Comparison of ENCODE assay signal across 18 cellular contexts in genomic region chr7:43456200-43456599, GRCh38.
DNase-seq lines count a peak whose midpoint lies in the region; ATAC-seq, FAIRE-seq and TF ChIP-seq lines count a peak whose summit lies in the region.
"Had no signal": no experiment of that assay in that cellular context is flagged by ENCODE, and none has a peak within 500 bp of the region (broad histone marks: within the 10 kb centered on the region; RNA-seq: fewer than 3 reads in every experiment).

No MANE protein-coding gene starts in this region.

- FAIRE-seq in H1 (lab: Jason Lieb, UNC) = no peak
- FAIRE-seq: GM12892, H54 had no signal

- intact Hi-C loops in activated naive CD4-positive, alpha-beta T cell treated with anti-CD3 and anti-CD28 coated beads for 36 hours (cut with micrococcal nuclease) = loop anchor here (1.0 to 5.0 kb wide), 3 partner anchors 245 to 383 kb away; no protein-coding TSS in a partner anchor

- no peaks in the 10 kb centered on the region for H3K9me3 Mint-ChIP-seq in activated naive CD4-positive, alpha-beta T cell treated with anti-CD3 and anti-CD28 coated beads for 36 hours
- H3K9me3 Mint-ChIP-seq in osteocyte (ENCODE audit: unreplicated experiment) = no peaks in the 10 kb centered on the region
- H3K9me3 Mint-ChIP-seq in endothelial cell (ENCODE audit: unreplicated experiment) = no peaks in the 10 kb centered on the region
- H3K9me3 Mint-ChIP-seq: activated CD4-positive, alpha-beta T cell treated with anti-CD3 and anti-CD28 coated beads, Interleukin-2, amount 10 ng/mL, durations not matched to agents 7 days and 5 days; activated naive CD4-positive, alpha-beta T cell treated with anti-CD3 and anti-CD28 coated beads, Interleukin-2, amount 50 U/mL, for 24 hours had no signal

- H2AK5ac ChIP-seq in H1 (ENCODE audit: low read depth, low read length) = no peak overlapping the region

- H3K56ac ChIP-seq in H1 (replicated peaks; ENCODE audit: insufficient read length, low read depth, low read length) = no peak overlapping the region

- H3K4me1 Mint-ChIP-seq in activated naive CD4-positive, alpha-beta T cell treated with anti-CD3 and anti-CD28 coated beads for 36 hours (ENCODE audit: low read depth) = no peaks in the 10 kb centered on the region
- H3K4me1 Mint-ChIP-seq in osteocyte (ENCODE audit: unreplicated experiment) (peaks cover 6% of the 10 kb centered on the region), endothelial cell (ENCODE audit: unreplicated experiment) (peaks cover 9% of the 10 kb centered on the region)

- H3K4ac ChIP-seq in H1 (replicated peaks; ENCODE audit: insufficient read length, low read depth, low read length) = no peak overlapping the region

- H3K18ac ChIP-seq in H1 (ENCODE audit: extremely low read depth, low read length) = no peak overlapping the region

- H3K4me1 ChIP-seq in OCI-LY3 (ENCODE audit: low read length) (peaks cover 48% of the 10 kb centered on the region), H1 (replicated peaks in 1 of 4; ENCODE audit: control insufficient read depth in 3 of 4, insufficient read depth in 4 of 4, low read length in 3 of 4) (peaks cover 0 to 3% (median 2%) of the 10 kb centered on the region in 4 experiments; a peak in 4 of 7 replicates)
- H3K4me1 ChIP-seq: suprapubic skin had no signal

- H3K36me3 ChIP-seq in OCI-LY3 (replicated peaks; ENCODE audit: low read depth, low read length) = peaks cover 9% of the 10 kb centered on the region
- H3K36me3 ChIP-seq in H1 (ENCODE audit: control insufficient read depth in 2 of 4, insufficient read depth in 4 of 4, low read length in 3 of 4) = no peaks in the 10 kb centered on the region; a peak in 1 of 8 replicates
- H3K36me3 ChIP-seq: esophagus squamous epithelium, suprapubic skin had no signal

- H3K27me3 ChIP-seq in OCI-LY3 (ENCODE audit: low read depth, low read length) (no peaks in the 10 kb centered on the region), H1 (replicated peaks in 1 of 4; ENCODE audit: control insufficient read depth in 3 of 4, extremely low read depth in 1 of 4, insufficient read depth in 3 of 4, low read length in 3 of 4) (no peaks in the 10 kb centered on the region)
- H3K27me3 ChIP-seq: esophagus squamous epithelium, suprapubic skin had no signal

- H3K4me3 ChIP-seq in OCI-LY3 (ENCODE audit: low read length) = no peak overlapping the region
- H3K4me3 ChIP-seq in H1 (ENCODE audit: extremely low read depth in 1 of 4, insufficient read depth in 2 of 4, low read depth in 3 of 4, low read length in 4 of 4) = no peak overlapping the region
- H3K4me3 ChIP-seq: esophagus squamous epithelium, suprapubic skin had no signal

- H2BK12ac ChIP-seq in H1 (ENCODE audit: low read depth, low read length) = no peak overlapping the region

- H4K8ac ChIP-seq in H1 (ENCODE audit: extremely low read depth, insufficient read depth, low read length) = no peak overlapping the region

- DNase-seq in activated naive CD4-positive, alpha-beta T cell treated with anti-CD3 and anti-CD28 coated beads for 36 hours = peak; percentile 11
- no peak for DNase-seq in activated naive CD4-positive, alpha-beta T cell treated with anti-CD3 and anti-CD28 coated beads, Interleukin-2, amount 50 U/mL, for 16 hours
- DNase-seq in H1 (ENCODE audit: low read depth in 1 of 2, low spot score in 2 of 2) (no peak), osteocyte (ENCODE audit: extremely low spot score, unreplicated experiment) (no peak), endothelial cell (ENCODE audit: low spot score) (no peak)
- DNase-seq: activated CD4-positive, alpha-beta T cell treated with anti-CD3 and anti-CD28 coated beads, Interleukin-2, amount 10 ng/mL, durations not matched to agents 7 days and 5 days; activated T-cell treated with anti-CD3 and anti-CD28 coated beads for 4 hours; esophagus squamous epithelium; SIG-M5; stimulated activated CD4-positive, alpha-beta T cell treated with anti-CD3 and anti-CD28 coated beads, Interleukin-4, amount 100 ng/mL, for 1 hour; T1000 had no signal

- H3K23me2 ChIP-seq in H1 (ENCODE audit: low read depth, low read length) = no peaks in the 10 kb centered on the region; the same call in 1 of the 2 replicates

- H3K23ac ChIP-seq in H1 (ENCODE audit: insufficient read length) = no peak overlapping the region

- no peak overlapping the region for H2AFZ ChIP-seq in OCI-LY3 (ENCODE audit: low read depth, low read length)
- H2AFZ ChIP-seq in H1 (ENCODE audit: low read length) = no peak overlapping the region

- H3K9me3 ChIP-seq in OCI-LY3 (ENCODE audit: insufficient read depth, low read length) (peaks cover 5% of the 10 kb centered on the region; the same call in 1 of the 2 replicates), H1 (ENCODE audit: insufficient read depth in 2 of 2, low read depth in 1 of 2, low read length in 1 of 2) (no peaks in the 10 kb centered on the region)
- H3K9me3 ChIP-seq: esophagus squamous epithelium, suprapubic skin had no signal

- H3K14ac ChIP-seq in H1 (ENCODE audit: insufficient read length) = no peak overlapping the region

- no peak overlapping the region for H4K91ac ChIP-seq in H1 (replicated peaks; ENCODE audit: insufficient read length, low read length)

- no peaks in the 10 kb centered on the region for H3K36me3 Mint-ChIP-seq in activated naive CD4-positive, alpha-beta T cell treated with anti-CD3 and anti-CD28 coated beads for 36 hours (ENCODE audit: low read depth)
- no peaks in the 10 kb centered on the region for H3K36me3 Mint-ChIP-seq in osteocyte (ENCODE audit: unreplicated experiment)
- H3K36me3 Mint-ChIP-seq in endothelial cell (ENCODE audit: low read depth, unreplicated experiment) = no peaks in the 10 kb centered on the region
- H3K36me3 Mint-ChIP-seq: activated naive CD4-positive, alpha-beta T cell treated with anti-CD3 and anti-CD28 coated beads, Interleukin-2, amount 50 U/mL, for 24 hours had no signal

- H3K27ac ChIP-seq in OCI-LY3 (ENCODE audit: low read length) (no peak overlapping the region), H1 (ENCODE audit: low read depth, low read length) (no peak overlapping the region)
- H3K27ac ChIP-seq: esophagus squamous epithelium, suprapubic skin had no signal

- H2BK15ac ChIP-seq in H1 (ENCODE audit: low read length) = no peak overlapping the region

- no peak overlapping the region for H2BK120ac ChIP-seq in H1 (replicated peaks; ENCODE audit: low read depth, low read length)

- TF ChIP-seq RAD21 in H1 (IDR thresholded peaks at IDR 0.05 in 1 of 2, conservative IDR thresholded peaks at IDR 0.05 in 1 of 2; ENCODE audit: low read depth in 2 of 2, low read length in 2 of 2) = peak; percentile 50 to 69

- TF ChIP-seq CTCF in OCI-LY3 (IDR thresholded peaks at IDR 0.05; ENCODE audit: low read depth, low read length) (peak; percentile 10; the same call in 1 of the 2 replicates), H1 (IDR thresholded peaks at IDR 0.05; ENCODE audit: control extremely low read depth in 1 of 3, insufficient read depth in 1 of 3, low read depth in 1 of 3, low read length in 3 of 3) (peak; percentile 41 to 45 (median 44)), osteocyte (IDR thresholded peaks at IDR 0.05) (peak; percentile 22), endothelial cell (IDR thresholded peaks at IDR 0.05; ENCODE audit: unreplicated experiment) (no peak)

- no peak overlapping the region for H3K9ac ChIP-seq in OCI-LY3 (ENCODE audit: low read length)
- H3K9ac ChIP-seq in H1 (replicated peaks in 1 of 4; ENCODE audit: extremely low read depth in 1 of 4, low read depth in 3 of 4, low read length in 3 of 4) = no peak overlapping the region

- TF ChIP-seq POLR2A in H1 (IDR thresholded peaks at IDR 0.05; ENCODE audit: control extremely low read depth in 1 of 2, low read depth in 2 of 2, low read length in 2 of 2) = no peak

- no peak overlapping the region for H2BK5ac ChIP-seq in H1 (ENCODE audit: low read depth, low read length)

- H3K79me2 ChIP-seq in OCI-LY3 (ENCODE audit: low read length) (no peaks in the 10 kb centered on the region), H1 (ENCODE audit: control insufficient read depth in 1 of 2, insufficient read depth in 2 of 2, low read length in 2 of 2) (no peaks in the 10 kb centered on the region)

- no peaks in the 10 kb centered on the region for H3K27me3 Mint-ChIP-seq in activated naive CD4-positive, alpha-beta T cell treated with anti-CD3 and anti-CD28 coated beads for 36 hours (ENCODE audit: low read depth)
- peaks cover 45% of the 10 kb centered on the region for H3K27me3 Mint-ChIP-seq in osteocyte (ENCODE audit: unreplicated experiment)
- no peaks in the 10 kb centered on the region for H3K27me3 Mint-ChIP-seq in endothelial cell (ENCODE audit: unreplicated experiment)
- H3K27me3 Mint-ChIP-seq: activated naive CD4-positive, alpha-beta T cell treated with anti-CD3 and anti-CD28 coated beads, Interleukin-2, amount 50 U/mL, for 24 hours had no signal

- H3K4me2 ChIP-seq in OCI-LY3 (ENCODE audit: low read length) (no peak overlapping the region), H1 (ENCODE audit: insufficient read depth in 1 of 2, low read depth in 2 of 2, low read length in 2 of 2) (no peak overlapping the region)

- no peak overlapping the region for H3K4me3 Mint-ChIP-seq in activated naive CD4-positive, alpha-beta T cell treated with anti-CD3 and anti-CD28 coated beads for 36 hours
- no peak overlapping the region for H3K4me3 Mint-ChIP-seq in osteocyte (ENCODE audit: unreplicated experiment)
- no peak overlapping the region for H3K4me3 Mint-ChIP-seq in endothelial cell (ENCODE audit: unreplicated experiment)
- H3K4me3 Mint-ChIP-seq: activated CD4-positive, alpha-beta T cell treated with anti-CD3 and anti-CD28 coated beads, Interleukin-2, amount 10 ng/mL, durations not matched to agents 7 days and 5 days; activated naive CD4-positive, alpha-beta T cell treated with anti-CD3 and anti-CD28 coated beads, Interleukin-2, amount 50 U/mL, for 24 hours had no signal

- no peak for ATAC-seq in HG03521 (IDR thresholded peaks at IDR 0.05; ENCODE audit: unreplicated experiment)
- ATAC-seq in HG02870 (IDR thresholded peaks at IDR 0.05; ENCODE audit: unreplicated experiment) = no peak

- no peak for TF ChIP-seq EP300 in H1 (IDR thresholded peaks at IDR 0.05; ENCODE audit: borderline replicate concordance in 1 of 2, low read depth in 2 of 2, low read length in 2 of 2)

- H4K20me1 ChIP-seq in OCI-LY3 (ENCODE audit: insufficient read depth, low read length) (no peaks in the 10 kb centered on the region), H1 (replicated peaks in 1 of 2; ENCODE audit: control insufficient read depth in 1 of 2, insufficient read depth in 2 of 2, low read length in 2 of 2) (no peaks in the 10 kb centered on the region)

- no peak overlapping the region for H2BK20ac ChIP-seq in H1 (ENCODE audit: low read length)

- CTCF ChIA-PET in activated naive CD4-positive, alpha-beta T cell treated with anti-CD3 and anti-CD28 coated beads for 36 hours (lab: Charles Lee) = interaction anchor here (0.6 to 2.6 kb wide), 6 partner anchors 16 to 210 kb away, joined by 3 to 11 read pairs (median 4); partner anchors contain the start of gene STK17A
- CTCF ChIA-PET in H1 (lab: Charles Lee; ENCODE audit: partially characterized antibody) = interaction anchor here (0.6 to 4.8 kb wide), 29 partner anchors 9 to 762 kb away, joined by 3 to 20 read pairs (median 4); partner anchors contain the start of gene STK17A

- 94% methylated on average over 14 of the region's 14 CpGs; no CpG with 5 or more reads in 1 of the 2 experiments for WGBS in H1 (ENCODE audit: extremely low coverage in 1 of 2, insufficient coverage in 1 of 2, insufficient read length in 1 of 2, insufficient replicate concordance in 2 of 2, low coverage in 1 of 2, low lambda C conversion rate in 2 of 2, missing lambda C conversion rate in 1 of 2), 2 experiments

- H3K79me1 ChIP-seq in H1 (ENCODE audit: low read depth, low read length) = no peaks in the 10 kb centered on the region

- no peak overlapping the region for H3K27ac Mint-ChIP-seq in activated naive CD4-positive, alpha-beta T cell treated with anti-CD3 and anti-CD28 coated beads for 36 hours
- H3K27ac Mint-ChIP-seq in osteocyte (ENCODE audit: unreplicated experiment) (no peak overlapping the region), endothelial cell (ENCODE audit: unreplicated experiment) (no peak overlapping the region)
- H3K27ac Mint-ChIP-seq: activated CD4-positive, alpha-beta T cell treated with anti-CD3 and anti-CD28 coated beads, Interleukin-2, amount 10 ng/mL, durations not matched to agents 7 days and 5 days; activated naive CD4-positive, alpha-beta T cell treated with anti-CD3 and anti-CD28 coated beads, Interleukin-2, amount 50 U/mL, for 24 hours had no signal

- POLR2A ChIA-PET in H1 (lab: Charles Lee; ENCODE audit: partially characterized antibody) = interaction anchor here (0.7 kb wide), 1 partner anchor 241 kb away, joined by 3 read pairs; no protein-coding TSS in a partner anchor

- H4K5ac ChIP-seq in H1 (ENCODE audit: insufficient read length, low read depth, low read length) = no peak overlapping the region
